ENCODE assay signal across 8 cellular contexts in genomic region chr19:42386974-42387707, GRCh38. TPM values are rescaled to one million over a fixed set of nuclear protein-coding genes. Genes with fewer than 3 reads are reported as not detected.
DNase-seq lines count a peak whose midpoint lies in the region; TF ChIP-seq lines count a peak whose summit lies in the region.

No MANE protein-coding gene starts in this region.

- peak overlapping the region; percentile 49 for H3K4me3 ChIP-seq in Jurkat, Clone E6-1 (ENCODE audit: low read length)
- peak overlapping the region; percentile 32 to 60 (median 46) for H3K4me3 ChIP-seq in Peyer's patch
- H3K4me3 ChIP-seq in foreskin fibroblast (ENCODE audit: low read depth in 1 of 2, low read length in 2 of 2): peak overlapping the region; percentile 43 to 55
- peak overlapping the region; percentile 53 to 61 for H3K4me3 ChIP-seq in neutrophil (ENCODE audit: low read depth in 1 of 2, low read length in 1 of 2)
- peak overlapping the region in 1 of 3 donors; percentile 29 for H3K4me3 ChIP-seq in thyroid gland (replicated peaks in 1 of 3)

- peaks cover 0 to 11% (median 0%) of the 10 kb centered on the region in 4 donors for H3K4me1 ChIP-seq in Peyer's patch
- peaks cover 11 to 16% of the 10 kb centered on the region in 2 experiments for H3K4me1 ChIP-seq in neutrophil (ENCODE audit: control insufficient read depth in 1 of 2, insufficient read depth in 1 of 2, low read depth in 1 of 2, low read length in 1 of 2)
- H3K4me1 ChIP-seq in thyroid gland: peaks cover 6 to 9% of the 10 kb centered on the region in 2 donors

- TF ChIP-seq CTCF in Peyer's patch (IDR thresholded peaks at IDR 0.05) (peak; percentile 25 to 73 (median 58)), foreskin fibroblast (IDR thresholded peaks at IDR 0.05; ENCODE audit: low read depth, low read length) (peak; percentile 48), neutrophil (IDR thresholded peaks at IDR 0.05) (peak; percentile 63), thyroid gland (IDR thresholded peaks at IDR 0.05) (peak in 4 of 6 experiments; percentile 19 to 45 (median 34))

- no peaks in the 10 kb centered on the region for H3K36me3 ChIP-seq in Peyer's patch
- H3K36me3 ChIP-seq in neutrophil: no peaks in the 10 kb centered on the region
- no peaks in the 10 kb centered on the region for H3K36me3 ChIP-seq in thyroid gland

- WGBS in thyroid gland, 2 donors: 4 to 5% methylated on average over 29 to 46 of the region's 48 CpGs

- no peaks in the 10 kb centered on the region for H3K9me3 ChIP-seq in Peyer's patch
- H3K9me3 ChIP-seq in neutrophil: no peaks in the 10 kb centered on the region
- H3K9me3 ChIP-seq in thyroid gland: no peaks in the 10 kb centered on the region

- H3K27ac ChIP-seq in Peyer's patch (peak overlapping the region in 2 of 4 donors; percentile 73 to 77), neutrophil (peak overlapping the region; percentile 70), thyroid gland (peak overlapping the region in 1 of 3 donors; percentile 24)

- intact Hi-C loops in thyroid gland (cut with DNase I): no loop called here

- DNase-seq in DMS79 (lab: John Stamatoyannopoulos, UW): peak; percentile 62
- peak; percentile 28 for DNase-seq in Jurkat, Clone E6-1 (ENCODE audit: low read depth, low spot score)
- peak; percentile 79 to 90 (median 86) for DNase-seq in Peyer's patch
- DNase-seq in activated T-helper 1 cell treated with anti-CD3 and anti-CD28 coated beads, Interleukin-2, amount 50 U/mL, for 16 hours (ENCODE audit: low read depth in 1 of 2, low spot score in 1 of 2): peak; percentile 17 to 49
- DNase-seq in foreskin fibroblast: peak; percentile 53 to 79
- peak; percentile 53 to 64 for DNase-seq in thyroid gland
- no peak for DNase-seq in mesenteric fat pad (ENCODE audit: low spot score)

- H3K27me3 ChIP-seq in Peyer's patch (peaks cover 0 to 4% of the 10 kb centered on the region in 2 donors), neutrophil (peaks cover 38% of the 10 kb centered on the region), thyroid gland (no peaks in the 10 kb centered on the region)

- TF ChIP-seq POLR2A in Peyer's patch (IDR thresholded peaks at IDR 0.05): no peak
- TF ChIP-seq POLR2A in thyroid gland (IDR thresholded peaks at IDR 0.05): no peak

RNA-seq across cellular contexts. Expression of gene CNFN, which starts 3.0 kb away (rescaled TPM):
- 7.0 TPM for polyA plus RNA-seq in Jurkat, Clone E6-1 (2012; ENCODE audit: insufficient read depth, insufficient read length)
- 1 to 10 TPM in 1 of 4 donors, not detected in 3; 3.8 TPM for total RNA-seq in Peyer's patch
- 1 to 10 TPM in 1 of 4 donors, not detected in 3; 1.0 TPM for total RNA-seq in thyroid gland
- 2.2 TPM for total RNA-seq in mesenteric fat pad

RNA-seq across cellular contexts. Expression of gene LIPE, which starts 40.0 kb away (rescaled TPM):
- 14.7 TPM for polyA plus RNA-seq in Jurkat, Clone E6-1 (2012; ENCODE audit: insufficient read depth, insufficient read length)
- total RNA-seq in Peyer's patch: 10 to 100 TPM; 28.9 to 46.6 (median 34.8) TPM
- 10 to 100 TPM in 1 of 4 donors, 1 to 10 TPM in 3; 4.0 to 10.0 (median 7.4) TPM for total RNA-seq in thyroid gland
- 1,893 TPM for total RNA-seq in mesenteric fat pad

RNA-seq across cellular contexts. Expression of gene CXCL17, which starts 55.6 kb away (rescaled TPM):
- polyA plus RNA-seq in Jurkat, Clone E6-1 (2012; ENCODE audit: insufficient read depth, insufficient read length): not detected
- total RNA-seq in Peyer's patch (not detected), thyroid gland (not detected), mesenteric fat pad (not detected)

Comparison
In these comparisons a context has a peak if more than half of its experiments do, and no peak if none do; other contexts are left out.
1. RNA of gene LIPE, which starts 40.0 kb away (total RNA-seq): 1,893 TPM in mesenteric fat pad (single experiment); 28.9 to 46.6 TPM in Peyer's patch and 4.0 to 10.0 TPM in thyroid gland; every median in the first group is over 10 times any median in the second.
2. Peak in every context shown above with its lines, with median percentiles within 50 percentile points of each other: CTCF ChIP-seq.